Comparison of ENCODE assay signal across 9 cellular contexts in genomic region chr2:64212801-64213321, GRCh38.
A peak's percentile ranks its signal among the peaks of the same experiment; 100 is the strongest.
DNase-seq lines count a peak whose midpoint lies in the region; ATAC-seq and TF ChIP-seq lines count a peak whose summit lies in the region.
"Had no signal": no experiment of that assay in that cellular context is flagged by ENCODE, and none has a peak within 500 bp of the region (broad histone marks: within the 10 kb centered on the region; RNA-seq: fewer than 3 reads in every experiment).

No MANE protein-coding gene starts in this region.

- TF ChIP-seq CTCF in BE2C (IDR thresholded peaks at IDR 0.05; ENCODE audit: low read depth, low read length), result no peak

- peaks cover 51% of the 10 kb centered on the region for H3K4me1 Mint-ChIP-seq in activated T-helper 2 cell treated with anti-CD3 and anti-CD28 coated beads, Interferon-gamma antibody, Interleukin-2, Interleukin-4, amounts not matched to agents 10 μg/mL and 5 μg/mL and 100 μg/mL, durations not matched to agents 14 hours and 24 hours and 36 hours (ENCODE audit: low read depth)

- H3K36me3 Mint-ChIP-seq in activated T-helper 2 cell treated with anti-CD3 and anti-CD28 coated beads, Interferon-gamma antibody, Interleukin-2, Interleukin-4, amounts not matched to agents 10 μg/mL and 5 μg/mL and 100 μg/mL, durations not matched to agents 14 hours and 24 hours and 36 hours (ENCODE audit: low read depth), result no peaks in the 10 kb centered on the region

- no peak overlapping the region for H3K4me3 ChIP-seq in BE2C (ENCODE audit: low read depth, low read length)

- intact Hi-C loops in activated T-helper 2 cell treated with anti-CD3 and anti-CD28 coated beads, Interferon-gamma antibody, Interleukin-2, Interleukin-4, amounts not matched to agents 10 μg/mL and 5 μg/mL and 100 μg/mL, durations not matched to agents 14 hours and 24 hours and 36 hours (cut with micrococcal nuclease), result loop anchor here (1.0 to 5.0 kb wide), 9 partner anchors 9 to 769 kb away; partner anchors contain the start of genes AFTPH and SERTAD2

- H3K27ac Mint-ChIP-seq in activated T-helper 2 cell treated with anti-CD3 and anti-CD28 coated beads, Interferon-gamma antibody, Interleukin-2, Interleukin-4, amounts not matched to agents 10 μg/mL and 5 μg/mL and 100 μg/mL, durations not matched to agents 14 hours and 24 hours and 36 hours, result peak overlapping the region; percentile 95

- peak; percentile 18 for DNase-seq in activated T-helper 2 cell treated with anti-CD3 and anti-CD28 coated beads, Interferon-gamma antibody, Interleukin-2, Interleukin-4, amounts not matched to agents 10 μg/mL and 5 μg/mL and 100 μg/mL, durations not matched to agents 14 hours and 24 hours and 36 hours (ENCODE audit: low spot score)
- DNase-seq in non-pigmented ciliary epithelial cell (ENCODE audit: low read depth) (peak; percentile 81), SW 1271 (lab: John Stamatoyannopoulos, UW) (no peak), BE2C (no peak), NCI-H1105 treated with DMSO at 0.1 percent for 48 hours (lab: John Stamatoyannopoulos, UW) (no peak)

- ATAC-seq in GM19025 (IDR thresholded peaks at IDR 0.05; ENCODE audit: low read depth, unreplicated experiment), result peak; percentile 27
- peak; percentile 29 for ATAC-seq in HG03521 (IDR thresholded peaks at IDR 0.05; ENCODE audit: unreplicated experiment)
- no peak for ATAC-seq in HG03039 (IDR thresholded peaks at IDR 0.05; ENCODE audit: unreplicated experiment)
- ATAC-seq: Panc1 had no signal

- H3K4me3 Mint-ChIP-seq in activated T-helper 2 cell treated with anti-CD3 and anti-CD28 coated beads, Interferon-gamma antibody, Interleukin-2, Interleukin-4, amounts not matched to agents 10 μg/mL and 5 μg/mL and 100 μg/mL, durations not matched to agents 14 hours and 24 hours and 36 hours (ENCODE audit: low read depth), result peak overlapping the region; percentile 18

- peaks cover 2% of the 10 kb centered on the region for H3K9me3 Mint-ChIP-seq in activated T-helper 2 cell treated with anti-CD3 and anti-CD28 coated beads, Interferon-gamma antibody, Interleukin-2, Interleukin-4, amounts not matched to agents 10 μg/mL and 5 μg/mL and 100 μg/mL, durations not matched to agents 14 hours and 24 hours and 36 hours

- no peaks in the 10 kb centered on the region for H3K4me1 ChIP-seq in BE2C

- no peaks in the 10 kb centered on the region for H3K27me3 Mint-ChIP-seq in activated T-helper 2 cell treated with anti-CD3 and anti-CD28 coated beads, Interferon-gamma antibody, Interleukin-2, Interleukin-4, amounts not matched to agents 10 μg/mL and 5 μg/mL and 100 μg/mL, durations not matched to agents 14 hours and 24 hours and 36 hours (ENCODE audit: low read depth)

- no peaks in the 10 kb centered on the region for H3K9me3 ChIP-seq in BE2C

- no peaks in the 10 kb centered on the region for H3K36me3 ChIP-seq in BE2C

- H3K27me3 ChIP-seq in BE2C, result no peaks in the 10 kb centered on the region

Comparison
In these comparisons a context has a peak if more than half of its experiments do, and no peak if none do; other contexts are left out.
1. DNase-seq: peak in activated T-helper 2 cell treated with anti-CD3 and anti-CD28 coated beads, Interferon-gamma antibody, Interleukin-2, Interleukin-4, amounts not matched to agents 10 μg/mL and 5 μg/mL and 100 μg/mL, durations not matched to agents 14 hours and 24 hours and 36 hours (single experiment) and non-pigmented ciliary epithelial cell (single experiment); none in SW 1271 (0 of 2), BE2C (single experiment) and NCI-H1105 treated with DMSO at 0.1 percent for 48 hours (single experiment).